Comparison of ENCODE assay signal across 10 cellular contexts in genomic region chr7:8425223-8425622, GRCh38. TPM values are rescaled to one million over a fixed set of nuclear protein-coding genes. Genes with fewer than 3 reads are reported as not detected.
"Had no signal": no experiment of that assay in that cellular context is flagged by ENCODE, and none has a peak within 500 bp of the region (broad histone marks: within the 10 kb centered on the region; RNA-seq: fewer than 3 reads in every experiment).

No MANE protein-coding gene starts in this region.

- FAIRE-seq: HTR-8/SVneo had no signal

- H3K27ac ChIP-seq: HL-60, KMS-11 had no signal

- H3K4me2 ChIP-seq: KMS-11 had no signal

- DNase-seq: Karpas-422, Kasumi-1, KBM-7, KG1 had no signal

- H3K9ac ChIP-seq: KMS-11 had no signal

RNA-seq across cellular contexts. Expression of gene NXPH1, which starts 8.2 kb away (rescaled TPM):
- total RNA-seq: HT-29, HT1080 had no signal
- polyA plus RNA-seq: IgD-negative memory B cell had no signal
